Comparison of ENCODE assay signal across 8 cellular contexts in genomic region chr16:3443108-3444031, GRCh38. TPM values are rescaled to one million over a fixed set of nuclear protein-coding genes. Genes with fewer than 3 reads are reported as not detected.
DNase-seq lines count a peak whose midpoint lies in the region; ATAC-seq and TF ChIP-seq lines count a peak whose summit lies in the region.

Gene NAA60 (plus strand): TSS chr16:3443680. CDS start chr16:3476228, 32,548 bp downstream.
Gene ZNF597 (minus strand): TSS chr16:3443504. CDS start chr16:3443153, 351 bp downstream.

- H3K9me3 Mint-ChIP-seq in IgD-negative memory B cell (peaks cover 3 to 13% (median 9%) of the 10 kb centered on the region in 3 donors), nephron progenitor cell (peaks cover 79% of the 10 kb centered on the region)
- H3K9me3 Mint-ChIP-seq in stimulated activated naive CD8-positive, alpha-beta T cell treated with anti-CD3 and anti-CD28 coated beads, Interleukin-15, amount 100 ng/mL, for 72 hours: peaks cover 9 to 12% of the 10 kb centered on the region in 2 donors

- TF ChIP-seq CTCF in RWPE2 (IDR thresholded peaks at IDR 0.05; ENCODE audit: poor library complexity, severe bottlenecking) (no peak), fibroblast of villous mesenchyme (IDR thresholded peaks at IDR 0.05; ENCODE audit: insufficient read depth, low read depth, low read length) (no peak), nephron progenitor cell (IDR thresholded peaks at IDR 0.05) (no peak)

- H3K27me3 Mint-ChIP-seq in IgD-negative memory B cell (no peaks in the 10 kb centered on the region), nephron progenitor cell (ENCODE audit: low read depth, poor library complexity) (peaks cover 2% of the 10 kb centered on the region)
- no peaks in the 10 kb centered on the region for H3K27me3 Mint-ChIP-seq in stimulated activated naive CD8-positive, alpha-beta T cell treated with anti-CD3 and anti-CD28 coated beads, Interleukin-15, amount 100 ng/mL, for 72 hours

- peak within 1 kb of the TSS; percentile 96 to 99 (median 98) for H3K4me3 Mint-ChIP-seq in IgD-negative memory B cell
- peak within 1 kb of the TSS; percentile 95 for H3K4me3 Mint-ChIP-seq in nephron progenitor cell
- peak within 1 kb of the TSS; percentile 87 to 95 for H3K4me3 Mint-ChIP-seq in stimulated activated naive CD8-positive, alpha-beta T cell treated with anti-CD3 and anti-CD28 coated beads, Interleukin-15, amount 100 ng/mL, for 72 hours

- H3K27ac ChIP-seq in RWPE2 (ENCODE audit: poor library complexity, severe bottlenecking): peak within 1 kb of the TSS; percentile 67

- H3K27ac Mint-ChIP-seq in IgD-negative memory B cell (peak within 1 kb of the TSS; percentile 88 to 97 (median 93)), nephron progenitor cell (peak within 1 kb of the TSS; percentile 97)
- H3K27ac Mint-ChIP-seq in stimulated activated naive CD8-positive, alpha-beta T cell treated with anti-CD3 and anti-CD28 coated beads, Interleukin-15, amount 100 ng/mL, for 72 hours: peak within 1 kb of the TSS; percentile 95 to 99

- ATAC-seq in GM21447 (IDR thresholded peaks at IDR 0.05; ENCODE audit: unreplicated experiment) (peak; percentile 89), RWPE2 (ENCODE audit: low read depth) (peak; percentile 97)
- peak; percentile 94 for ATAC-seq in stimulated activated naive CD8-positive, alpha-beta T cell treated with anti-CD3 and anti-CD28 coated beads, Interleukin-15, amount 100 ng/mL, for 72 hours

- H3K27me3 ChIP-seq in RWPE2 (ENCODE audit: insufficient read depth, poor library complexity, severe bottlenecking): no peaks in the 10 kb centered on the region

- in situ Hi-C loops in Caki2 (cut with HindIII; ENCODE audit: low pct_unique_long_range_greater_than_20kb, low sequenced_read_pairs): no loop called here

- H3K4me1 ChIP-seq in RWPE2 (ENCODE audit: insufficient read depth, poor library complexity, severe bottlenecking): no peaks in the 10 kb centered on the region

- H3K9me3 ChIP-seq in RWPE2 (ENCODE audit: severe bottlenecking): no peaks in the 10 kb centered on the region

- peaks cover 23% of the 10 kb centered on the region for H3K36me3 ChIP-seq in RWPE2 (ENCODE audit: low read depth)

- DNase-seq in Caki2 (ENCODE audit: low read depth) (peak; percentile 96), RWPE2 (ENCODE audit: low spot score) (peak; percentile 86), activated gamma-delta T cell (lab: John Stamatoyannopoulos, UW) (peak; percentile 65), fibroblast of villous mesenchyme (ENCODE audit: low read depth) (peak; percentile 96), nephron progenitor cell (peak; percentile 74)
- DNase-seq in stimulated activated naive CD8-positive, alpha-beta T cell treated with anti-CD3 and anti-CD28 coated beads, Interleukin-15, amount 100 ng/mL, for 72 hours: peak; percentile 76 to 85

- H3K4me3 ChIP-seq in RWPE2 (ENCODE audit: severe bottlenecking) (peak within 1 kb of the TSS; percentile 50), fibroblast of villous mesenchyme (ENCODE audit: low read depth, low read length) (peak within 1 kb of the TSS; percentile 87)

- H3K4me1 Mint-ChIP-seq in IgD-negative memory B cell: peaks cover 9 to 16% (median 9%) of the 10 kb centered on the region in 3 donors
- H3K4me1 Mint-ChIP-seq in nephron progenitor cell: peaks cover 11% of the 10 kb centered on the region
- peaks cover 22% of the 10 kb centered on the region for H3K4me1 Mint-ChIP-seq in stimulated activated naive CD8-positive, alpha-beta T cell treated with anti-CD3 and anti-CD28 coated beads, Interleukin-15, amount 100 ng/mL, for 72 hours

- peaks cover 8% of the 10 kb centered on the region for H3K36me3 Mint-ChIP-seq in IgD-negative memory B cell
- peaks cover 78% of the 10 kb centered on the region for H3K36me3 Mint-ChIP-seq in nephron progenitor cell (ENCODE audit: low read depth)

RNA-seq across cellular contexts. Expression of gene NAA60, which starts in this region (rescaled TPM):
- total RNA-seq in Caki2 (2014; rRNA removed; shearing (Covaris generic); ENCODE audit: low replicate concordance): 15.5 and 32.5 TPM in 2 replicates
- polyA plus RNA-seq in IgD-negative memory B cell: 36.5 TPM
- total RNA-seq in fibroblast of villous mesenchyme: 10.0 and 16.8 TPM in 2 replicates

RNA-seq across cellular contexts. Expression of gene ZNF597, which starts in this region (rescaled TPM):
- total RNA-seq in Caki2 (2014; rRNA removed; shearing (Covaris generic); ENCODE audit: low replicate concordance): 1.5 and 3.8 TPM in 2 replicates
- polyA plus RNA-seq in IgD-negative memory B cell: 1.0 TPM
- total RNA-seq in fibroblast of villous mesenchyme: 3.2 and 5.2 TPM in 2 replicates

Comparison
In these comparisons a context has a peak if more than half of its experiments do, and no peak if none do; other contexts are left out.
1. Peak in every context shown above with its lines: DNase-seq, ATAC-seq, H3K4me3 ChIP-seq and H3K27ac ChIP-seq.